ENCODE assay signal across 1 cellular context in the genomic region with DNA sequence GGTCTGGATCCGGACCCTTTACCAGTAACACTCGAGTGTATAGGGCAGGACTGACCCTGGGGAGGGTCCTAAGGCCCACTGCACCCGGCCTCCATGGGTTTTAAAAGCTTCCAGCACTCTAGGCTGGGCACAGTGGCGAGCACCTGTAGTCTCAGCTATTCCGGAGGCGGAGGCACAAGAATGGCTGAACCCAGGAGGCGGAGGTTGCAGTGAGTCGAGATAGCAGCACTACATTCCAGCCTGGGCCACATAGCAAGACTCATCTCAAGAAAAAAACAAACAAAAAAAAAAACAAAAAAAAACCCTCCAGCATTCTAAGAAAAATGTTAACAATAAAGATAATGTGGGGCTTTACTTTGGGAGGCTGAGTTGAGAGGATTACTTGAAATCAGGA.
TF ChIP-seq lines count a peak whose summit lies in the region.

No MANE protein-coding gene starts in this region.

TF ChIP-seq in IMR-90, 13 proteins besides CTCF, POLR2A, EP300 and RAD21 (continued from another document):
- no peak for TF ChIP-seq CHD1 (IDR thresholded peaks at IDR 0.05; ENCODE audit: low read depth, low read length)
- TF ChIP-seq SMC3 (IDR thresholded peaks at IDR 0.05; ENCODE audit: low read depth, low read length) = no peak
- no peak for TF ChIP-seq MXI1 (IDR thresholded peaks at IDR 0.05; ENCODE audit: borderline replicate concordance, low read depth, low read length)
